In genomic region chr6:116145786-116146675, GRCh38 we compare ENCODE assay signal across 19 cellular contexts. TPM values are rescaled to one million over a fixed set of nuclear protein-coding genes. Genes with fewer than 3 reads are reported as not detected.
"Had no signal": no experiment of that assay in that cellular context is flagged by ENCODE, and none has a peak within 500 bp of the region (broad histone marks: within the 10 kb centered on the region; RNA-seq: fewer than 3 reads in every experiment).

No MANE protein-coding gene starts in this region.

- H3K27ac Mint-ChIP-seq: activated B cell treated with CpG ODN at 0.5 μM for 24 hours; activated naive CD4-positive, alpha-beta T cell treated with anti-CD3 and anti-CD28 coated beads, Interleukin-2, amount 50 U/mL, for 72 hours; nephron progenitor cell had no signal

- H3K27ac ChIP-seq: dorsolateral prefrontal cortex, esophagus squamous epithelium, foreskin keratinocyte, thyroid gland, uterus had no signal

- DNase-seq: activated B cell treated with CpG ODN at 0.5 μM for 24 hours; activated CD4-positive, alpha-beta T cell treated with anti-CD3 and anti-CD28 coated beads, Interleukin-2, amount 50 U/mL, for 1 hour; activated T-cell treated with anti-CD3 and anti-CD28 coated beads for 4 hours; amygdala; dorsolateral prefrontal cortex; esophagus squamous epithelium; foreskin keratinocyte; head of caudate nucleus; mammary epithelial cell; nephron progenitor cell; stimulated activated CD4-positive, alpha-beta T cell treated with anti-CD3 and anti-CD28 coated beads, Interleukin-15, amount 100 ng/mL, for 24 hours; stimulated activated CD4-positive, alpha-beta T cell treated with anti-CD3 and anti-CD28 coated beads, Interleukin-4, amount 100 ng/mL, for 4 hours; T-helper 1 cell; thyroid gland; uterus had no signal

- H3K9me3 Mint-ChIP-seq: activated B cell treated with CpG ODN at 0.5 μM for 24 hours; activated naive CD4-positive, alpha-beta T cell treated with anti-CD3 and anti-CD28 coated beads, Interleukin-2, amount 50 U/mL, for 72 hours; nephron progenitor cell had no signal

- H3K4me1 Mint-ChIP-seq: activated B cell treated with CpG ODN at 0.5 μM for 24 hours, nephron progenitor cell had no signal

- H3K27me3 Mint-ChIP-seq: activated B cell treated with CpG ODN at 0.5 μM for 24 hours had no signal

- H3K4me3 Mint-ChIP-seq: activated B cell treated with CpG ODN at 0.5 μM for 24 hours, nephron progenitor cell had no signal

- H3K27me3 ChIP-seq: dorsolateral prefrontal cortex, esophagus squamous epithelium, foreskin keratinocyte, thyroid gland, uterus had no signal

- ATAC-seq: activated naive CD4-positive, alpha-beta T cell treated with anti-CD3 and anti-CD28 coated beads, Interleukin-2, amount 50 U/mL, for 72 hours; foreskin keratinocyte had no signal

- H3K9me3 ChIP-seq: esophagus squamous epithelium, thyroid gland, uterus had no signal

- H3K4me1 ChIP-seq: esophagus squamous epithelium, thyroid gland, uterus had no signal

- H3K4me3 ChIP-seq: dorsolateral prefrontal cortex, esophagus squamous epithelium, thyroid gland, uterus had no signal

- H3K36me3 Mint-ChIP-seq: activated naive CD4-positive, alpha-beta T cell treated with anti-CD3 and anti-CD28 coated beads, Interleukin-2, amount 50 U/mL, for 72 hours had no signal

- H3K36me3 ChIP-seq: thyroid gland, uterus had no signal

RNA-seq across cellular contexts. Expression of gene COL10A1, which starts 20.1 kb away (rescaled TPM):
- total RNA-seq: activated B cell treated with CpG ODN at 0.5 μM for 24 hours; activated CD8-positive, alpha-beta memory T cell treated with anti-CD3 and anti-CD28 coated beads for 36 hours; activated naive CD4-positive, alpha-beta T cell treated with anti-CD3 and anti-CD28 coated beads, Interleukin-2, amount 50 U/mL, for 72 hours; esophagus squamous epithelium; foreskin keratinocyte; mammary epithelial cell; omental fat pad; pulmonary artery endothelial cell had no signal
- polyA plus RNA-seq: foreskin keratinocyte, mammary epithelial cell had no signal
